In the genomic region with DNA sequence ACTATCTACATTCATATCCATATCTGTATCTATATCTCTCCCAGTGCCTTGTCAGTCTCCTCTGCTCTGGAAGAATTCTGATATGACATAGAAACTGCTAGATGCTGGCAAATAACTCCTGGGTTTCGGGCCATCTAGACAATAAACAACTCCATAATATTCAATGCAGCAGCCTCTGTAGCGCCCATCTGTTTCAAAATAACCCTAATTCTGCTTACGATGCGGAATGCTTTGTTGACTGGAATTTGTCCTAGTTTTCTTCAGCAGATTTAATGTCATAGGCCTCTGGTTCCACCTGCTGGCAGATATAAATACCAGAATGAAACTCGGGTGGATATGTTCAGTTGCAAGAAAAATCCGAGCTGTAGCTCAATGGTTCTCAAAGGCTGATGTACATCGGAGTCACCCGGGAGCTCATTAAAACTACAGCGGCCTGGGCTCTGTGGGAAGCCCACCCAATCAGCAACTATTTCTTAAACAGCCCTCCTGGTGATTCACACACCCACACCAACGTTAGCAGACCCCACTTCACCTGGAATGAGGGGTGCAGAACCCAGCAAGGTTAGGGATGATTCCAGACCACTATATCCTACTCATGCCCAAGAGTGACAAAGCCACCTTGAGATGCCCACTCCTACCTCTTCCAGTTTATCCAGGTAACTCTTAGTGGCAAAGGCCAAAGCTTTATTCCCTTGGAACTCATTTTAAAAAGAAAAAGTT, we compare ENCODE assay signal across 8 cellular contexts.
A peak's percentile ranks its signal among the peaks of the same experiment; 100 is the strongest.
DNase-seq lines count a peak whose midpoint lies in the region; ATAC-seq and TF ChIP-seq lines count a peak whose summit lies in the region.
"Had no signal": no experiment of that assay in that cellular context is flagged by ENCODE, and none has a peak within 500 bp of the region (broad histone marks: within the 10 kb centered on the region; RNA-seq: fewer than 3 reads in every experiment).

No MANE protein-coding gene starts in this region.

- H2BK12ac ChIP-seq in mesenchymal stem cell (ENCODE audit: low read length in 2 of 2), result no peak overlapping the region

- no peak overlapping the region for H3K14ac ChIP-seq in mesenchymal stem cell (ENCODE audit: low read length in 2 of 2)

- H2BK120ac ChIP-seq in mesenchymal stem cell (ENCODE audit: low read depth, low read length), result no peak overlapping the region

- H2AFZ ChIP-seq in mesenchymal stem cell (ENCODE audit: low read depth, low read length), result no peak overlapping the region

- DNase-seq in GM06990 (ENCODE audit: extremely low read depth, insufficient read length) (peak; percentile 36), LNCaP clone FGC (ENCODE audit: low read depth) (peak; percentile 49), SHP77 (lab: John Stamatoyannopoulos, UW) (peak; percentile 40 to 57), mesenchymal stem cell (peak; percentile 84), vagina (ENCODE audit: extremely low spot score in 2 of 2) (no peak)

- H3K23ac ChIP-seq in mesenchymal stem cell (ENCODE audit: low read length in 2 of 2), result no peak overlapping the region

- H3K18ac ChIP-seq in mesenchymal stem cell (ENCODE audit: low read depth in 1 of 2, low read length in 2 of 2), result no peak overlapping the region

- H3K27me3 ChIP-seq in GM06990 (replicated peaks; ENCODE audit: control insufficient read depth, insufficient read depth, low read length) (no peaks in the 10 kb centered on the region), endocrine pancreas (ENCODE audit: control insufficient read depth, insufficient read depth, low read length) (no peaks in the 10 kb centered on the region), mesenchymal stem cell (ENCODE audit: control insufficient read depth in 1 of 2, insufficient read depth in 1 of 2, low read length in 2 of 2) (no peaks in the 10 kb centered on the region), vagina (no peaks in the 10 kb centered on the region)

- peaks cover 7% of the 10 kb centered on the region for H3K79me1 ChIP-seq in mesenchymal stem cell (replicated peaks; ENCODE audit: low read length, poor library complexity, severe bottlenecking)

- no peak overlapping the region for H3K4me2 ChIP-seq in mesenchymal stem cell (ENCODE audit: low read length, poor library complexity, severe bottlenecking)

- H3K36me3 ChIP-seq in GM06990 (ENCODE audit: control insufficient read depth, insufficient read depth, low read length) (no peaks in the 10 kb centered on the region), endocrine pancreas (ENCODE audit: control insufficient read depth, insufficient read depth, low read length) (no peaks in the 10 kb centered on the region), mesenchymal stem cell (ENCODE audit: control insufficient read depth in 1 of 2, insufficient read depth in 2 of 2, low read depth in 1 of 2, low read length in 2 of 2) (no peaks in the 10 kb centered on the region), vagina (no peaks in the 10 kb centered on the region)

- peak; percentile 44 for ATAC-seq in GM21619 (IDR thresholded peaks at IDR 0.05; ENCODE audit: unreplicated experiment)

- H3K27ac ChIP-seq in mesenchymal stem cell (ENCODE audit: low read length, poor library complexity, severe bottlenecking) (no peak overlapping the region), vagina (peak overlapping the region; percentile 67)
- H3K27ac ChIP-seq: epithelial cell of prostate had no signal

- H3K4me1 ChIP-seq in endocrine pancreas (ENCODE audit: control insufficient read depth, insufficient read depth, low read length) (no peaks in the 10 kb centered on the region), mesenchymal stem cell (ENCODE audit: control insufficient read depth, insufficient read depth, low read depth, low read length) (no peaks in the 10 kb centered on the region), vagina (peaks cover 16% of the 10 kb centered on the region)

- WGBS in mesenchymal stem cell, result 47% methylated on average over 10 of the region's 10 CpGs

- H3K4me3 ChIP-seq in GM06990 (replicated peaks; ENCODE audit: low read depth, low read length) (no peak overlapping the region), LNCaP clone FGC (ENCODE audit: low read depth, low read length) (no peak overlapping the region), endocrine pancreas (ENCODE audit: control insufficient read depth, insufficient read depth, low read length) (peak overlapping the region; percentile 31), mesenchymal stem cell (ENCODE audit: insufficient read depth in 1 of 2, low read depth in 1 of 2, low read length in 2 of 2) (no peak overlapping the region), vagina (no peak overlapping the region)

- H2BK5ac ChIP-seq in mesenchymal stem cell (ENCODE audit: low read depth, low read length, poor library complexity, severe bottlenecking), result no peak overlapping the region

- no peak overlapping the region for H2BK15ac ChIP-seq in mesenchymal stem cell (ENCODE audit: low read depth, poor library complexity, severe bottlenecking)

- no peak overlapping the region for H4K8ac ChIP-seq in mesenchymal stem cell (ENCODE audit: low read length)

- no peaks in the 10 kb centered on the region for H3K9me3 ChIP-seq in endocrine pancreas (ENCODE audit: control insufficient read depth, low read length)
- H3K9me3 ChIP-seq in mesenchymal stem cell (ENCODE audit: control insufficient read depth, low read length), result no peaks in the 10 kb centered on the region
- no peaks in the 10 kb centered on the region for H3K9me3 ChIP-seq in vagina

- intact Hi-C loops in vagina (cut with DNase I), result loop anchor here (5.0 kb wide), 2 partner anchors 183 to 1318 kb away; no protein-coding TSS in a partner anchor

- H2AK5ac ChIP-seq in mesenchymal stem cell (ENCODE audit: low read length, severe bottlenecking), result no peak overlapping the region

- peak overlapping the region in 1 of 2 experiments; percentile 13 for H3K4ac ChIP-seq in mesenchymal stem cell (ENCODE audit: low read depth in 1 of 2, low read length in 2 of 2)

- no peak for TF ChIP-seq POLR2A in vagina (IDR thresholded peaks at IDR 0.05)

- no peak overlapping the region for H4K91ac ChIP-seq in mesenchymal stem cell (ENCODE audit: low read length)

- no peak overlapping the region for H3K9ac ChIP-seq in endocrine pancreas (ENCODE audit: control insufficient read depth, insufficient read depth, low read length)
- H3K9ac ChIP-seq in mesenchymal stem cell (ENCODE audit: low read length), result peak overlapping the region; percentile 48

- TF ChIP-seq CTCF in GM06990 (IDR thresholded peaks at IDR 0.05; ENCODE audit: insufficient read depth, low read length, poor library complexity, severe bottlenecking) (peak; percentile 48), LNCaP clone FGC (IDR thresholded peaks at IDR 0.05; ENCODE audit: control insufficient read depth, extremely low read depth, insufficient read depth) (peak; percentile 70), vagina (IDR thresholded peaks at IDR 0.05) (peak; percentile 29 to 83 (median 30))

Comparison
In these comparisons a context has a peak if more than half of its experiments do, and no peak if none do; other contexts are left out.
1. DNase-seq: peak in GM06990 (single experiment), LNCaP clone FGC (single experiment), SHP77 (2 of 2) and mesenchymal stem cell (single experiment); none in vagina (0 of 2).
2. Peak in every context shown above with its lines, with median percentiles within 50 percentile points of each other: CTCF ChIP-seq.